14 cellular contexts compared by ENCODE assay signal in genomic region chr22:26291940-26292666, GRCh38.
DNase-seq lines count a peak whose midpoint lies in the region; ATAC-seq and TF ChIP-seq lines count a peak whose summit lies in the region.
"Had no signal": no experiment of that assay in that cellular context is flagged by ENCODE, and none has a peak within 500 bp of the region (broad histone marks: within the 10 kb centered on the region; RNA-seq: fewer than 3 reads in every experiment).

No MANE protein-coding gene starts in this region.

- H3K9me3 Mint-ChIP-seq in GM23338 = no peaks in the 10 kb centered on the region
- H3K9me3 Mint-ChIP-seq: CD4-positive, alpha-beta T cell had no signal

- no peak overlapping the region for H2BK15ac ChIP-seq in neuronal stem cell (ENCODE audit: low read length)

- no peaks in the 10 kb centered on the region for H3K79me1 ChIP-seq in neuronal stem cell (ENCODE audit: low read depth, low read length)

- H3K14ac ChIP-seq in neuronal stem cell (ENCODE audit: low read length) = no peak overlapping the region

- no peak overlapping the region for H3K4me3 Mint-ChIP-seq in GM23338
- H3K4me3 Mint-ChIP-seq: B cell; CD4-positive, alpha-beta T cell had no signal

- peak overlapping the region; percentile 25 for H2BK5ac ChIP-seq in neuronal stem cell (ENCODE audit: low read length)

- H3K9me3 ChIP-seq in Karpas-422 (ENCODE audit: low read length) (no peaks in the 10 kb centered on the region), neuronal stem cell (replicated peaks in 1 of 2; ENCODE audit: control insufficient read depth in 2 of 2, insufficient read depth in 1 of 2, low read depth in 1 of 2, low read length in 2 of 2) (no peaks in the 10 kb centered on the region), smooth muscle cell (replicated peaks; ENCODE audit: low read depth) (no peaks in the 10 kb centered on the region), esophagus squamous epithelium (no peaks in the 10 kb centered on the region)

- H4K91ac ChIP-seq in neuronal stem cell (ENCODE audit: low read depth, low read length, poor library complexity) = no peak overlapping the region

- intact Hi-C loops in esophagus squamous epithelium (cut with DNase I) = no loop called here

- H3K9ac ChIP-seq in Karpas-422 (ENCODE audit: low read length) (peak overlapping the region; percentile 8; the same call in 1 of the 2 replicates), neuronal stem cell (ENCODE audit: low read depth, low read length, poor library complexity) (no peak overlapping the region), smooth muscle cell (ENCODE audit: low read depth) (no peak overlapping the region)

- H3K9me2 ChIP-seq in GM23338 (ENCODE audit: insufficient read depth) (peaks cover 11% of the 10 kb centered on the region; the same call in 1 of the 2 replicates), Karpas-422 (replicated peaks; ENCODE audit: insufficient read depth, low read length) (no peaks in the 10 kb centered on the region)

- no peak overlapping the region for H3K4ac ChIP-seq in neuronal stem cell (ENCODE audit: low read length)

- H3K4me3 ChIP-seq in GM23338 = no peak overlapping the region
- no peak overlapping the region for H3K4me3 ChIP-seq in Karpas-422 (ENCODE audit: low read length)
- H3K4me3 ChIP-seq in neuronal stem cell (ENCODE audit: low read length in 2 of 2) = no peak overlapping the region
- H3K4me3 ChIP-seq in smooth muscle cell = no peak overlapping the region
- no peak overlapping the region for H3K4me3 ChIP-seq in esophagus squamous epithelium

- no peak overlapping the region for H2BK120ac ChIP-seq in neuronal stem cell (ENCODE audit: low read depth, low read length)

- peaks cover 5% of the 10 kb centered on the region for H3K27me3 Mint-ChIP-seq in GM23338 (ENCODE audit: insufficient read depth, low read depth, poor library complexity)

- no peak overlapping the region for H3K18ac ChIP-seq in neuronal stem cell (ENCODE audit: low read length)

- H3F3A ChIP-seq in GM23338 (replicated peaks; ENCODE audit: low read depth) = no peaks in the 10 kb centered on the region
- no peaks in the 10 kb centered on the region for H3F3A ChIP-seq in smooth muscle cell (ENCODE audit: low read depth)

- WGBS in neuronal stem cell (ENCODE audit: extremely low coverage in 2 of 2, insufficient read length in 2 of 2, insufficient replicate concordance in 1 of 2), 2 donors = no CpG with 5 or more reads among the region's 14 CpGs
- 91% methylated on average over 14 of the region's 14 CpGs for WGBS in smooth muscle cell (ENCODE audit: low lambda C conversion rate)
- WGBS in esophagus squamous epithelium, 2 donors = 73 to 79% methylated on average over 7 to 9 of the region's 14 CpGs

- no peak for TF ChIP-seq POLR2A in esophagus squamous epithelium (IDR thresholded peaks at IDR 0.05)

- no peaks in the 10 kb centered on the region for H4K20me1 ChIP-seq in GM23338 (replicated peaks; ENCODE audit: insufficient read depth)
- H4K20me1 ChIP-seq in Karpas-422 (ENCODE audit: insufficient read depth, low read depth, low read length) = no peaks in the 10 kb centered on the region
- no peaks in the 10 kb centered on the region for H4K20me1 ChIP-seq in smooth muscle cell (ENCODE audit: low read depth)

- H3K4me1 ChIP-seq in GM23338 (ENCODE audit: insufficient read depth) (peaks cover 13% of the 10 kb centered on the region), Karpas-422 (ENCODE audit: low read length) (peaks cover 87% of the 10 kb centered on the region), neuronal stem cell (ENCODE audit: control insufficient read depth in 2 of 2, insufficient read depth in 1 of 2, low read depth in 1 of 2, low read length in 2 of 2) (no peaks in the 10 kb centered on the region), smooth muscle cell (ENCODE audit: low read depth) (no peaks in the 10 kb centered on the region), esophagus squamous epithelium (no peaks in the 10 kb centered on the region)

- no peak overlapping the region for H3K4me2 ChIP-seq in GM23338
- H3K4me2 ChIP-seq in Karpas-422 (ENCODE audit: low read depth, low read length, poor library complexity, severe bottlenecking) = peak overlapping the region; percentile 6
- H3K4me2 ChIP-seq in neuronal stem cell (ENCODE audit: insufficient read depth, low read length, poor library complexity, severe bottlenecking) = no peak overlapping the region
- H3K4me2 ChIP-seq in smooth muscle cell = no peak overlapping the region

- H3K79me2 ChIP-seq in GM23338 (replicated peaks; ENCODE audit: insufficient read depth) (no peaks in the 10 kb centered on the region), Karpas-422 (ENCODE audit: low read length) (no peaks in the 10 kb centered on the region), smooth muscle cell (ENCODE audit: low read depth) (no peaks in the 10 kb centered on the region)

- peak; percentile 31 to 50; a peak in 3 of 4 replicates for TF ChIP-seq CTCF in GM23338 (conservative IDR thresholded peaks at IDR 0.05; ENCODE audit: low read depth in 2 of 2)
- no peak for TF ChIP-seq CTCF in smooth muscle cell (IDR thresholded peaks at IDR 0.05; ENCODE audit: borderline replicate concordance, insufficient read depth, poor library complexity, severe bottlenecking)
- TF ChIP-seq CTCF in esophagus squamous epithelium (IDR thresholded peaks at IDR 0.05) = no peak

- no peak overlapping the region for H2AK5ac ChIP-seq in neuronal stem cell (ENCODE audit: low read depth, low read length)

- no peaks in the 10 kb centered on the region for H3K36me3 ChIP-seq in GM23338 (ENCODE audit: insufficient read depth)
- H3K36me3 ChIP-seq in Karpas-422 (ENCODE audit: insufficient read depth, low read length) = no peaks in the 10 kb centered on the region
- no peaks in the 10 kb centered on the region for H3K36me3 ChIP-seq in neuronal stem cell (replicated peaks in 1 of 2; ENCODE audit: control insufficient read depth in 2 of 2, insufficient read depth in 2 of 2, low read length in 2 of 2)
- H3K36me3 ChIP-seq in smooth muscle cell (ENCODE audit: low read depth) = no peaks in the 10 kb centered on the region
- no peaks in the 10 kb centered on the region for H3K36me3 ChIP-seq in esophagus squamous epithelium

- H4K8ac ChIP-seq in neuronal stem cell (ENCODE audit: low read depth, low read length) = no peak overlapping the region

- H3K4me1 Mint-ChIP-seq in GM23338 = peaks cover 27% of the 10 kb centered on the region

- H2AFZ ChIP-seq in GM23338 = no peak overlapping the region
- no peak overlapping the region for H2AFZ ChIP-seq in Karpas-422 (ENCODE audit: low read length)
- H2AFZ ChIP-seq in neuronal stem cell (ENCODE audit: low read length) = no peak overlapping the region
- no peak overlapping the region for H2AFZ ChIP-seq in smooth muscle cell (ENCODE audit: low read depth)

- H2BK12ac ChIP-seq in neuronal stem cell (ENCODE audit: low read length) = no peak overlapping the region

- H3K27ac Mint-ChIP-seq in GM23338 = no peak overlapping the region
- H3K27ac Mint-ChIP-seq: B cell; CD4-positive, alpha-beta T cell had no signal

- H3K36me3 Mint-ChIP-seq in GM23338 (ENCODE audit: low read depth) = no peaks in the 10 kb centered on the region

- H3K27ac ChIP-seq in GM23338 (ENCODE audit: low read depth) = no peak overlapping the region
- peak overlapping the region; percentile 89 for H3K27ac ChIP-seq in Karpas-422 (ENCODE audit: low read length)
- no peak overlapping the region for H3K27ac ChIP-seq in neuronal stem cell (replicated peaks; ENCODE audit: low read length)
- H3K27ac ChIP-seq in smooth muscle cell (ENCODE audit: low read depth) = no peak overlapping the region
- H3K27ac ChIP-seq in esophagus squamous epithelium = no peak overlapping the region
- H3K27ac ChIP-seq: C4-2B had no signal

- DNase-seq in GM23338 (ENCODE audit: low spot score) (peak; percentile 27), Karpas-422 (no peak), neuronal stem cell (ENCODE audit: low spot score) (no peak), smooth muscle cell (lab: John Stamatoyannopoulos, UW; ENCODE audit: unreplicated experiment) (no peak), esophagus squamous epithelium (lab: John Stamatoyannopoulos, UW) (no peak)
- DNase-seq in stimulated activated CD4-positive, alpha-beta T cell treated with anti-CD3 and anti-CD28 coated beads, Interleukin-15, amount 100 ng/mL, for 24 hours = no peak
- DNase-seq: CD4-positive, alpha-beta T cell; DMS79 treated with DMSO at 0.1 percent for 48 hours; GF-D8; IMR-90; KBM-7 had no signal

- no peak overlapping the region for H3K23ac ChIP-seq in neuronal stem cell (ENCODE audit: low read depth, low read length, poor library complexity)

- no peaks in the 10 kb centered on the region for H3K27me3 ChIP-seq in GM23338 (ENCODE audit: insufficient read depth)
- no peaks in the 10 kb centered on the region for H3K27me3 ChIP-seq in Karpas-422 (ENCODE audit: low read length)
- peaks cover 0 to 9% (median 0%) of the 10 kb centered on the region in 3 experiments for H3K27me3 ChIP-seq in neuronal stem cell (ENCODE audit: control insufficient read depth in 3 of 3, insufficient read depth in 3 of 3, low read depth in 1 of 3, low read length in 3 of 3)
- H3K27me3 ChIP-seq in smooth muscle cell (ENCODE audit: low read depth) = no peaks in the 10 kb centered on the region
- peaks cover 0 to 23% (median 0%) of the 10 kb centered on the region in 4 donors for H3K27me3 ChIP-seq in esophagus squamous epithelium

- peak; percentile 63 for ATAC-seq in GM23338
- ATAC-seq: HCT116 had no signal

TF ChIP-seq in GM23338, 12 proteins besides CTCF, POLR2A, EP300 and RAD21 (continues in another document):
- TF ChIP-seq POLR2AphosphoS5 (IDR thresholded peaks at IDR 0.05; ENCODE audit: low read depth) = no peak
- TF ChIP-seq EZH2phosphoT487 (IDR thresholded peaks at IDR 0.05; ENCODE audit: unreplicated experiment) = no peak

Comparison
In these comparisons a context has a peak if more than half of its experiments do, and no peak if none do; other contexts are left out.
1. CTCF ChIP-seq: peak in GM23338 (2 of 2); none in smooth muscle cell (single experiment) and esophagus squamous epithelium (0 of 6).